ENCODE assay signal across 8 cellular contexts in the genomic region with DNA sequence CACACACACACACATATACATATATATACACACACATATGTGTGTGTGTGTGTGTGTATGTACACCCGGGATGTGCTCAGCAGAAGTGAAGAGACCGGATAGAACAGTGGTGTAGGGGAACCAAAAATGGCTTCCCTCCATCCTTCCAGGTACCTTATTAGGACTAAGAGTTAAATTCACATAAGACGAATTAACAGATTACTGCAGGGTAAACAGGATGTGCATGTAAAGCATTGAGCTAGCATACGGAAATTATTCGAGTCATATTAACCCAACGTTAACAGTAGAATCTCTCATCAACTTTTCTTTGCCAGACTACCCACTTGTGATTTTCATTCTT. TPM values are rescaled to one million over a fixed set of nuclear protein-coding genes. Genes with fewer than 3 reads are reported as not detected.
DNase-seq lines count a peak whose midpoint lies in the region; ATAC-seq, FAIRE-seq and TF ChIP-seq lines count a peak whose summit lies in the region.

No MANE protein-coding gene starts in this region.

- no peak overlapping the region for H2BK15ac ChIP-seq in mesendoderm (replicated peaks; ENCODE audit: low read depth)

- intact Hi-C loops in body of pancreas (cut with DNase I): no loop called here

- peak overlapping the region; percentile 92 for H3K9ac ChIP-seq in mesendoderm (ENCODE audit: low read length)

- DNase-seq in AG10803 (ENCODE audit: low read depth) (no peak), HT-29 (ENCODE audit: low spot score) (peak; percentile 36), body of pancreas (no peak), mesendoderm (no peak), medulla oblongata (ENCODE audit: extremely low spot score) (no peak), H54 (ENCODE audit: insufficient read length, low spot score) (no peak)
- DNase-seq in stimulated activated CD4-positive, alpha-beta T cell treated with anti-CD3 and anti-CD28 coated beads, Interleukin-15, amount 100 ng/mL, for 24 hours: no peak

- H3K9me3 ChIP-seq in body of pancreas: no peaks in the 10 kb centered on the region

- peak overlapping the region in 2 of 4 donors; percentile 83 to 89 for H3K27ac ChIP-seq in body of pancreas
- H3K27ac ChIP-seq in mesendoderm (ENCODE audit: low read depth, low read length): no peak overlapping the region

- peak overlapping the region; percentile 97 for H3K56ac ChIP-seq in mesendoderm (ENCODE audit: low read length)

- 1% methylated on average over 6 of the region's 6 CpGs for WGBS in body of pancreas, 2 donors
- WGBS in mesendoderm (ENCODE audit: extremely low coverage, insufficient coverage, low lambda C conversion rate): no CpG with 5 or more reads among the region's 6 CpGs

- TF ChIP-seq CTCF in AG10803 (conservative IDR thresholded peaks at IDR 0.05; ENCODE audit: low read length) (no peak), body of pancreas (IDR thresholded peaks at IDR 0.05) (no peak)

- no peak overlapping the region for H3K18ac ChIP-seq in mesendoderm (ENCODE audit: low read length)

- H3K27me3 ChIP-seq in body of pancreas: no peaks in the 10 kb centered on the region
- H3K27me3 ChIP-seq in mesendoderm (ENCODE audit: insufficient read depth, low read length, poor library complexity): no peaks in the 10 kb centered on the region

- ATAC-seq in body of pancreas: no peak
- ATAC-seq in HG02623 (IDR thresholded peaks at IDR 0.05; ENCODE audit: unreplicated experiment): no peak

- H2BK120ac ChIP-seq in mesendoderm (ENCODE audit: low read depth, low read length): no peak overlapping the region

- H3K79me2 ChIP-seq in mesendoderm (ENCODE audit: control insufficient read depth, insufficient read depth, low read length): peaks cover 51% of the 10 kb centered on the region

- no peak overlapping the region for H2AK5ac ChIP-seq in mesendoderm (ENCODE audit: low read length)

- H3K4me1 ChIP-seq in body of pancreas (peaks cover 19% of the 10 kb centered on the region), mesendoderm (ENCODE audit: control insufficient read depth, low read depth, low read length) (peaks cover 1% of the 10 kb centered on the region)

- H3K79me1 ChIP-seq in mesendoderm (ENCODE audit: low read length): peaks cover 22% of the 10 kb centered on the region

- H4K8ac ChIP-seq in mesendoderm (ENCODE audit: low read depth, low read length): no peak overlapping the region

- H4K5ac ChIP-seq in mesendoderm (ENCODE audit: low read length): no peak overlapping the region

- no peak for FAIRE-seq in H54 (lab: Jason Lieb, UNC)

- no peak overlapping the region for H3K23ac ChIP-seq in mesendoderm (ENCODE audit: low read length)

- TF ChIP-seq POLR2A in body of pancreas (IDR thresholded peaks at IDR 0.05) (no peak), H54 (IDR thresholded peaks at IDR 0.05; ENCODE audit: low read depth, low read length) (no peak)

- H2BK5ac ChIP-seq in mesendoderm (ENCODE audit: low read length): no peak overlapping the region

- H3K36me3 ChIP-seq in body of pancreas (replicated peaks in 1 of 2; ENCODE audit: insufficient read depth in 1 of 2, low read depth in 2 of 2): peaks cover 0 to 24% of the 10 kb centered on the region in 2 donors
- peaks cover 21% of the 10 kb centered on the region for H3K36me3 ChIP-seq in mesendoderm (ENCODE audit: control insufficient read depth, insufficient read depth, low read length)

- no peak overlapping the region for H3K4ac ChIP-seq in mesendoderm (ENCODE audit: low read depth, low read length)

- peak overlapping the region; percentile 7 for H3K4me2 ChIP-seq in mesendoderm (ENCODE audit: low read length)

- peak overlapping the region; percentile 81 for H3K4me3 ChIP-seq in AG10803 (ENCODE audit: low read length)
- H3K4me3 ChIP-seq in body of pancreas: peak overlapping the region; percentile 77 to 85
- peak overlapping the region; percentile 86 for H3K4me3 ChIP-seq in mesendoderm (ENCODE audit: low read length)

RNA-seq across cellular contexts. Expression of a gene that starts 0.7 kb away (rescaled TPM):
- 44.9 and 49.0 TPM in 2 replicates for total RNA-seq in HT-29 (2014; rRNA removed; shearing (Covaris generic))
- 10 to 100 TPM; 12.2 to 14.5 TPM for total RNA-seq in body of pancreas
- polyA plus RNA-seq in mesendoderm (2013, experiment 1 of 2): 39.7 TPM
- polyA plus RNA-seq in mesendoderm (2013, experiment 2 of 2): 40.9 TPM

RNA-seq across cellular contexts. Expression of a gene that starts 1.1 kb away (rescaled TPM):
- 75.4 and 94.1 TPM in 2 replicates for total RNA-seq in HT-29 (2014; rRNA removed; shearing (Covaris generic))
- 1 to 10 TPM in 1 of 2 donors, under 1 TPM in 1; 0.66 to 1.0 TPM for total RNA-seq in body of pancreas
- polyA plus RNA-seq in mesendoderm (2013, experiment 1 of 2): 91.0 TPM
- 89.8 TPM for polyA plus RNA-seq in mesendoderm (2013, experiment 2 of 2)

RNA-seq across cellular contexts. Expression of a gene that starts 19.0 kb away (rescaled TPM):
- total RNA-seq in HT-29 (2014; rRNA removed; shearing (Covaris generic)): 0.05 TPM in 1 of 2 replicates, not detected in the other
- under 1 TPM in 1 of 2 donors, not detected in 1; 0.52 TPM for total RNA-seq in body of pancreas
- not detected for polyA plus RNA-seq in mesendoderm (2013, experiment 1 of 2)
- polyA plus RNA-seq in mesendoderm (2013, experiment 2 of 2): not detected

RNA-seq across cellular contexts. Expression of a gene that starts 34.3 kb away (rescaled TPM):
- 3.5 and 4.4 TPM in 2 replicates for total RNA-seq in HT-29 (2014; rRNA removed; shearing (Covaris generic))
- total RNA-seq in body of pancreas: 10 to 100 TPM; 11.5 to 26.2 TPM
- polyA plus RNA-seq in mesendoderm (2013, experiment 1 of 2): 17.0 TPM
- 17.2 TPM for polyA plus RNA-seq in mesendoderm (2013, experiment 2 of 2)

Comparison
In these comparisons a context has a peak if more than half of its experiments do, and no peak if none do; other contexts are left out.
1. RNA of a gene that starts 1.1 kb away (total RNA-seq): 75.4 to 94.1 TPM in HT-29; 0.66 to 1.0 TPM in body of pancreas; every median in the first group is over 10 times any median in the second.
2. Peak in every context shown above with its lines, with median percentiles within 50 percentile points of each other: H3K4me3 ChIP-seq.